1 cellular context compared by ENCODE assay signal in genomic region chr3:67654832-67655152, GRCh38.
A peak's percentile ranks its signal among the peaks of the same experiment; 100 is the strongest.
TF ChIP-seq lines count a peak whose summit lies in the region.

No MANE protein-coding gene starts in this region.

TF ChIP-seq in GM12878, 131 proteins besides CTCF, POLR2A, EP300 and RAD21 (continued from another document):
- peak; percentile 53; the same call in 1 of the 2 replicates for TF ChIP-seq ZBTB40 (IDR thresholded peaks at IDR 0.05; ENCODE audit: borderline replicate concordance)
- TF ChIP-seq HSF1 (IDR thresholded peaks at IDR 0.05; ENCODE audit: low read depth, low read length) = no peak
- TF ChIP-seq SMAD5 (IDR thresholded peaks at IDR 0.05; ENCODE audit: low read depth) = no peak
- no peak for TF ChIP-seq YY1 (IDR thresholded peaks at IDR 0.05; ENCODE audit: low read depth, low read length)
- TF ChIP-seq EZH2 (IDR thresholded peaks at IDR 0.05; ENCODE audit: borderline replicate concordance, control insufficient read depth, low read depth, low read length) = no peak
- TF ChIP-seq IKZF1 (conservative IDR thresholded peaks at IDR 0.05) = no peak
- 0 out of 2 replicates have a peak, but pooled peaks have one; percentile 2 for TF ChIP-seq DPF2 (IDR thresholded peaks at IDR 0.05)
- TF ChIP-seq RELB (IDR thresholded peaks at IDR 0.05; ENCODE audit: low read depth) = 0 out of 2 replicates have a peak, but pooled peaks have one; percentile 25
- no peak for TF ChIP-seq IKZF2 (IDR thresholded peaks at IDR 0.05)
- no peak for TF ChIP-seq MYC (IDR thresholded peaks at IDR 0.05; ENCODE audit: insufficient read depth, insufficient read length, insufficient replicate concordance, low read length, severe bottlenecking)
- TF ChIP-seq ZZZ3 (IDR thresholded peaks at IDR 0.05; ENCODE audit: control insufficient read depth, insufficient read length, low read depth) = no peak
- peak; percentile 42; the same call in 1 of the 2 replicates for TF ChIP-seq NBN (IDR thresholded peaks at IDR 0.05)
